Comparison of ENCODE assay signal across 16 cellular contexts in the genomic region with DNA sequence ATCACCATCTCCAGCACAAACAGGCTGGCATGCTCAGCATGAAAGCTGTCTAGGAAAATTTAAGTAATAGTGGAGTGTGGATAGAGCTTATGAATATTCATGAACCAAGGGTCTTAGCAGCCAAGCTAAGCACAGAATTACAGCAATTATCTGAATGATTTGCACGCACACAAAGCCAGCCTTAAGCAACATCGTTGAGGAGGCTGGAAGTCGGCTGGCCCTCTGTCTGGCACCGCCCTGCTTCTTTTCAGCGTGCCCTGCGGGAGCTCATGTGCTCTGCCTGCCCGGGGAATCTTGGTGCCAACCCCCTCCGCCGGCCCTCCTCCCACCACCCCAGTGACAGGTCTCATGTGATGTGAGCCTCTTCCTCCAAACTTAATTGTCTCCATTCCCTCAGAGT.
"Had no signal": no experiment of that assay in that cellular context is flagged by ENCODE, and none has a peak within 500 bp of the region (broad histone marks: within the 10 kb centered on the region; RNA-seq: fewer than 3 reads in every experiment).

No MANE protein-coding gene starts in this region.

- H3K4me3 ChIP-seq: adrenal gland, lung, psoas muscle, testis had no signal

- H3K9me3 ChIP-seq: adrenal gland, psoas muscle, testis had no signal

- DNase-seq: activated CD4-positive, alpha-beta T cell treated with anti-CD3 and anti-CD28 coated beads, Interleukin-2, amount 50 U/mL, for 1 hour; activated naive CD4-positive, alpha-beta T cell treated with anti-CD3 and anti-CD28 coated beads, Interleukin-2, amount 10 ng/mL, durations not matched to agents 7 days and 5 days; adrenal gland; cerebellar nuclear complex; erythroblast; hippocampal formation; left cardiac atrium; naive B cell; psoas muscle; stimulated activated CD4-positive, alpha-beta T cell treated with anti-CD3 and anti-CD28 coated beads, Interleukin-4, amount 100 ng/mL, for 1 hour; stimulated activated CD8-positive, alpha-beta memory T cell treated with anti-CD3 and anti-CD28 coated beads, Interleukin-4, amount 100 ng/mL, for 48 hours; testis had no signal

- H3K27ac Mint-ChIP-seq: activated naive CD4-positive, alpha-beta T cell treated with anti-CD3 and anti-CD28 coated beads, Interleukin-2, amount 10 ng/mL, durations not matched to agents 7 days and 5 days; activated T-helper 2 cell treated with anti-CD3 and anti-CD28 coated beads, Interferon-gamma antibody, Interleukin-2, Interleukin-4, amounts not matched to agents 10 μg/mL and 5 μg/mL and 100 μg/mL, durations not matched to agents 14 hours and 24 hours and 36 hours; dendritic cell treated with granulocyte-macrophage colony-stimulating factor and Interleukin-4, amounts not matched to agents 40 ng/mL and 50 ng/mL, for 4 days; naive B cell; stimulated activated naive CD8-positive, alpha-beta T cell treated with anti-CD3 and anti-CD28 coated beads, Interleukin-15, Interleukin-2, amounts not matched to agents 100 ng/mL and 50 ng/mL, for 24 hours had no signal

- H3K27me3 Mint-ChIP-seq: activated naive CD4-positive, alpha-beta T cell treated with anti-CD3 and anti-CD28 coated beads, Interleukin-2, amount 10 ng/mL, durations not matched to agents 7 days and 5 days; dendritic cell treated with granulocyte-macrophage colony-stimulating factor and Interleukin-4, amounts not matched to agents 40 ng/mL and 50 ng/mL, for 4 days; stimulated activated naive CD8-positive, alpha-beta T cell treated with anti-CD3 and anti-CD28 coated beads, Interleukin-15, Interleukin-2, amounts not matched to agents 100 ng/mL and 50 ng/mL, for 24 hours had no signal

- H3K4me1 Mint-ChIP-seq: activated naive CD4-positive, alpha-beta T cell treated with anti-CD3 and anti-CD28 coated beads, Interleukin-2, amount 10 ng/mL, durations not matched to agents 7 days and 5 days; naive B cell had no signal

- H3K27ac ChIP-seq: adrenal gland, psoas muscle, testis had no signal

- H3K36me3 Mint-ChIP-seq: activated naive CD4-positive, alpha-beta T cell treated with anti-CD3 and anti-CD28 coated beads, Interleukin-2, amount 10 ng/mL, durations not matched to agents 7 days and 5 days; naive B cell had no signal

- H3K4me1 ChIP-seq: adrenal gland, psoas muscle, testis had no signal

- ATAC-seq: left cardiac atrium, psoas muscle had no signal

- H3K4me3 Mint-ChIP-seq: activated naive CD4-positive, alpha-beta T cell treated with anti-CD3 and anti-CD28 coated beads, Interleukin-2, amount 10 ng/mL, durations not matched to agents 7 days and 5 days; dendritic cell treated with granulocyte-macrophage colony-stimulating factor and Interleukin-4, amounts not matched to agents 40 ng/mL and 50 ng/mL, for 4 days; naive B cell; stimulated activated naive CD8-positive, alpha-beta T cell treated with anti-CD3 and anti-CD28 coated beads, Interleukin-15, Interleukin-2, amounts not matched to agents 100 ng/mL and 50 ng/mL, for 24 hours had no signal

- H3K36me3 ChIP-seq: adrenal gland had no signal

- H3K27me3 ChIP-seq: adrenal gland, testis had no signal
